8 cellular contexts compared by ENCODE assay signal in genomic region chr2:184155791-184156190, GRCh38.
"Had no signal": no experiment of that assay in that cellular context is flagged by ENCODE, and none has a peak within 500 bp of the region (broad histone marks: within the 10 kb centered on the region; RNA-seq: fewer than 3 reads in every experiment).

No MANE protein-coding gene starts in this region.

- FAIRE-seq: HTR-8/SVneo, K562 had no signal

- H3K4me3 ChIP-seq: GM23248, K562 had no signal

- H3K9ac ChIP-seq: GM23248, KMS-11 had no signal

- ATAC-seq: K562 had no signal

- H3K27ac ChIP-seq: GM23248, KMS-11 had no signal

- H3K4me2 ChIP-seq: KMS-11 had no signal

- DNase-seq: GM23248, GOT3, H7, HCEC 1CT, IMR-90 had no signal
